In the genomic region with DNA sequence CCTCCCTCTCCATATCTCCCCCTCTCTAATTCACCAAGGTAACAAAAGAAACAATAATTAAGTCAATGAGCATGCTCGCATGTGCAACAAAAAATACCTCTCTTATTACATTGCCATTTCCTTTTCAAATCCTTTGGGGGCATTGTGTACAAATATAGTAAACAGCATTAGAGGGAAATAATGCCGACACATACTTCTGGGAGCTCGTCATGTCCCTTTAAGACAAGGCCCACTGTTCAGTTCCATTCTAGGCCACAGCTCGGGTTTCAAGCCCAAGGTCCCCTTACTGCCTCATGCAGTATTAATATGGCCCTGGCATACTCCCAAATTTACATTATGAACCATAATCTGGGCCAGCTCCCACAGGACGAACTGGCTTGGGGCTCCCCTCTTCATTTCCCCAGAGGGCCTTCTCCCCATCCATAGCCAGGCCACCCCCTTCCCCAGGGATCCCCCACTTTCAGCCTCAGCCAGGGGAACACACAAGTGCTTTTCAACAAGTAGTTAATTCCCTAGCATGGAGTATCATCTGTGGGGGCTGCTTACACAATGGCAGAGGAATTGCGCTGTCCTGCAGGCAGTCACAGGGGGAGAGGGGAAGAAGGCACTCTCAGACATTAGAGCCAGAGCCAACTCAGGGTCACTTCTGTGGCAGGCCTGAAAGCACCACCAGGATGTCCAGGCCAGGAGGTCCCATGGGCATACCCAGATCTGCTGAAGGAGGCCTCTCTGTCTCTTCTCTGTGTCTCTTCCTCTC, we compare ENCODE assay signal across 1 cellular context.
TF ChIP-seq lines count a peak whose summit lies in the region.

No MANE protein-coding gene starts in this region.

TF ChIP-seq in HEK293, 187 proteins besides CTCF, POLR2A, EP300 and RAD21 (continued from another document):
- TF ChIP-seq ZNF510 (tag by site-specific recombination; IDR thresholded peaks at IDR 0.05; ENCODE audit: insufficient replicate concordance), result no peak
- TF ChIP-seq, protein P1, sequence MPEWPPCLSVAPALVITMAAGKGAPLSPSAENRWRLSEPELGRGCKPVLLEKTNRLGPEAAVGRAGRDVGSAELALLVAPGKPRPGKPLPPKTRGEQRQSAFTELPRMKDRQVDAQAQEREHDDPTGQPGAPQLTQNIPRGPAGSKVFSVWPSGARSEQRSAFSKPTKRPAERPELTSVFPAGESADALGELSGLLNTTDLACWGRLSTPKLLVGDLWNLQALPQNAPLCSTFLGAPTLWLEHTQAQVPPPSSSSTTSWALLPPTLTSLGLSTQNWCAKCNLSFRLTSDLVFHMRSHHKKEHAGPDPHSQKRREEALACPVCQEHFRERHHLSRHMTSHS (tag by site-specific recombination; IDR thresholded peaks at IDR 0.05), result no peak
